9 cellular contexts compared by ENCODE assay signal in the genomic region with DNA sequence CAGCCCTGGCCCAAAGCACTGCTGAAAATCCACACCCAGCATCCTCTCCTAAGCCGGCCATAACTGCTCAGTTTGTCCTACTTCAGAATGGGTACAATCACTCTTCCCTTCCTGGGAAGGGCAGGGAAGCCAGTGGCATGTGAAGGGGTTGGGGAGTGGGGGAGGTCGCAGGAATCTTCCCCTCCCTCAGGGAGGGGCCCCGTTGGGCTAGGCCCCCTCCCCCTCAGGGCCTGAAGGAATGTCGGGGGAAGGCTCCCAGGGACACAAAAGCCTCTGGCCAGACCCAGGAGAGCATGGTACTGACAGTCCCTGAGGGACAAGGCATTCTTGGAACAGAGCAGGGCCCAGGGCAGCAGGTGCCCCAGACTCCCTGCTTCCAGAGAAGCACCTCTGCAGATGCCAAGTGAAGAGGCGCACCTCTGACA. TPM values are rescaled to one million over a fixed set of nuclear protein-coding genes. Genes with fewer than 3 reads are reported as not detected.
DNase-seq lines count a peak whose midpoint lies in the region; ATAC-seq and TF ChIP-seq lines count a peak whose summit lies in the region.
"Had no signal": no experiment of that assay in that cellular context is flagged by ENCODE, and none has a peak within 500 bp of the region (broad histone marks: within the 10 kb centered on the region; RNA-seq: fewer than 3 reads in every experiment).

No MANE protein-coding gene starts in this region.

- H4K12ac ChIP-seq in trophoblast cell (ENCODE audit: low read depth, low read length) = peak overlapping the region; percentile 24

- peak; percentile 25 for DNase-seq in ELR (ENCODE audit: low read depth)
- DNase-seq in RWPE1 (ENCODE audit: low spot score) = no peak
- DNase-seq in esophagus squamous epithelium (lab: John Stamatoyannopoulos, UW) = no peak
- DNase-seq in trophoblast cell = no peak
- no peak for DNase-seq in RKO (ENCODE audit: low spot score)
- no peak for DNase-seq in MV-4-11 (lab: John Stamatoyannopoulos, UW)

- no peak for TF ChIP-seq CTCF in RWPE1 (conservative IDR thresholded peaks at IDR 0.05; ENCODE audit: low read depth)
- TF ChIP-seq CTCF in esophagus squamous epithelium (IDR thresholded peaks at IDR 0.05) = no peak

- ATAC-seq in HG02610 (IDR thresholded peaks at IDR 0.05; ENCODE audit: unreplicated experiment) (no peak), GM21825 (IDR thresholded peaks at IDR 0.05; ENCODE audit: unreplicated experiment) (no peak)

- H3K4ac ChIP-seq in trophoblast cell (ENCODE audit: low read depth, low read length) = peak overlapping the region; percentile 50

- peak overlapping the region; percentile 21 for H2BK120ac ChIP-seq in trophoblast cell (ENCODE audit: insufficient read depth, low read length, poor library complexity)

- peak overlapping the region; percentile 78 for H4K8ac ChIP-seq in trophoblast cell (ENCODE audit: low read depth, low read length)

- POLR2A ChIA-PET in RWPE1 (lab: Yijun Ruan, JAX; ENCODE audit: low non-redundant PET) = no interaction called here

- H3K23ac ChIP-seq in trophoblast cell (ENCODE audit: low read length) = no peak overlapping the region

- peaks cover 18 to 56% (median 28%) of the 10 kb centered on the region in 3 donors for H3K4me1 ChIP-seq in esophagus squamous epithelium
- peaks cover 25% of the 10 kb centered on the region in 2 experiments for H3K4me1 ChIP-seq in trophoblast cell (ENCODE audit: control insufficient read depth in 1 of 2, insufficient read depth in 2 of 2, low read length in 2 of 2)

- H3K4me3 ChIP-seq in esophagus squamous epithelium = peak overlapping the region; percentile 70 to 86 (median 85)
- H3K4me3 ChIP-seq in trophoblast cell (ENCODE audit: low read depth, low read length) = peak overlapping the region; percentile 82

- H3K9ac ChIP-seq in trophoblast cell (ENCODE audit: low read length) = peak overlapping the region; percentile 75

- intact Hi-C loops in esophagus squamous epithelium (cut with DNase I) = no loop called here

- H3K18ac ChIP-seq in trophoblast cell (ENCODE audit: low read length) = peak overlapping the region; percentile 95

- H2BK5ac ChIP-seq in trophoblast cell (ENCODE audit: low read depth, low read length, poor library complexity) = peak overlapping the region; percentile 80

- CTCF ChIA-PET in RWPE1 (lab: Yijun Ruan, JAX) = interaction anchor here (1.3 kb wide), 1 partner anchor 81 kb away, joined by 4 read pairs; a partner anchor contains a TSS

- H3K79me2 ChIP-seq in trophoblast cell (ENCODE audit: control insufficient read depth, insufficient read depth, low read length, poor library complexity) = peaks cover 15% of the 10 kb centered on the region

- no peak overlapping the region for H2BK12ac ChIP-seq in trophoblast cell (ENCODE audit: low read length)

- H2AK5ac ChIP-seq in trophoblast cell (ENCODE audit: low read length) = peak overlapping the region; percentile 95

- no peak overlapping the region for H2AFZ ChIP-seq in trophoblast cell (ENCODE audit: insufficient read depth, low read length, poor library complexity)

- H3K9me3 ChIP-seq in esophagus squamous epithelium (no peaks in the 10 kb centered on the region), trophoblast cell (ENCODE audit: insufficient read depth, low read depth, low read length) (no peaks in the 10 kb centered on the region)

- H3K27me3 ChIP-seq in esophagus squamous epithelium = no peaks in the 10 kb centered on the region
- H3K27me3 ChIP-seq in trophoblast cell (ENCODE audit: insufficient read depth, low read length) = no peaks in the 10 kb centered on the region

- no peak for TF ChIP-seq POLR2A in esophagus squamous epithelium (IDR thresholded peaks at IDR 0.05)

- 40% methylated on average over 1 of the region's 5 CpGs; no CpG with 5 or more reads in 1 of the 2 donors for whole genome bisulfite sequencing in esophagus squamous epithelium, 2 donors
- WGBS in trophoblast cell (ENCODE audit: extremely low coverage, insufficient coverage, insufficient read length) = no CpG with 5 or more reads among the region's 5 CpGs

- peak overlapping the region; percentile 96 for H3K27ac ChIP-seq in RWPE1
- H3K27ac ChIP-seq in esophagus squamous epithelium = peak overlapping the region; percentile 94 to 99 (median 97)
- H3K27ac ChIP-seq in trophoblast cell (ENCODE audit: low read depth, low read length) = peak overlapping the region; percentile 96

- peak overlapping the region; percentile 96 for H4K91ac ChIP-seq in trophoblast cell (ENCODE audit: low read depth, low read length)

- H3K4me2 ChIP-seq in trophoblast cell (ENCODE audit: low read length) = peak overlapping the region; percentile 91

- H3K79me1 ChIP-seq in trophoblast cell (ENCODE audit: low read length) = peaks cover 20% of the 10 kb centered on the region

- H3K14ac ChIP-seq in trophoblast cell (ENCODE audit: low read length) = peak overlapping the region; percentile 88

- H3K36me3 ChIP-seq in esophagus squamous epithelium (peaks cover 30 to 42% (median 33%) of the 10 kb centered on the region in 3 donors), trophoblast cell (ENCODE audit: control insufficient read depth in 1 of 2, insufficient read depth in 2 of 2, low read length in 2 of 2) (peaks cover 21 to 35% of the 10 kb centered on the region in 2 experiments)

RNA-seq across cellular contexts. Expression of a gene that starts 1.2 kb away (rescaled TPM):
- 100 to 1,000 TPM in 3 of 4 donors, 10 to 100 TPM in 1; 99.8 to 187 (median 115) TPM for total RNA-seq in esophagus squamous epithelium
- 85.2 and 91.6 TPM in 2 replicates for polyA plus RNA-seq in trophoblast cell (2013)

RNA-seq across cellular contexts. Expression of a gene that starts 7.8 kb away (rescaled TPM):
- 10 to 100 TPM; 16.5 to 96.0 (median 33.6) TPM for total RNA-seq in esophagus squamous epithelium
- polyA plus RNA-seq in trophoblast cell (2013) = 66.6 and 71.8 TPM in 2 replicates

RNA-seq across cellular contexts. Expression of a gene that starts 23.0 kb away (rescaled TPM):
- 10 to 100 TPM; 34.5 to 60.1 (median 38.6) TPM for total RNA-seq in esophagus squamous epithelium
- 41.5 and 42.1 TPM in 2 replicates for polyA plus RNA-seq in trophoblast cell (2013)

RNA-seq across cellular contexts. Expression of a gene that starts 23.1 kb away (rescaled TPM):
- total RNA-seq in esophagus squamous epithelium = 10 to 100 TPM; 12.4 to 40.0 (median 27.7) TPM
- polyA plus RNA-seq in trophoblast cell (2013) = 8.0 and 9.5 TPM in 2 replicates

RNA-seq across cellular contexts. Expression of a gene that starts 29.0 kb away (rescaled TPM):
- not detected for total RNA-seq in esophagus squamous epithelium
- 0.04 and 0.08 TPM in 2 replicates for polyA plus RNA-seq in trophoblast cell (2013)
- polyA plus RNA-seq: neural cell had no signal
